ENCODE assay signal across 9 cellular contexts in the genomic region with DNA sequence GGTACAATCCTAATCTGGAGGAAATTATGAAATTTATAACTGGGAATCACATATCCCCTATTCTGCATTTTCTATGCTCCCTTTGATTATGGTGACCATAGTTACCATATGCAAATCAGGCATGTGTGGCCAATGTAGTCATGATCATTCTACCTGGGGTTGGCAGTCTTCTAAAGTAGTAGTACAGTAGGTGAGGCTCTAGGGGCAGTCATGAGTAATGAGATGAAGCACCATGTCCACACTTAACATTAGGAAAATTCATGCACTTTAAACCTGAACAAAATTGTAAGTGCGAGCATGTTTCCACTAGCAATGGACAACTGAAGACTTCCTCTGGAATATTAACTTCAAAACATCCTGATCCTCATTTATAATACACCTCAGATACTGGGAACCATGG.
DNase-seq lines count a peak whose midpoint lies in the region; ATAC-seq and TF ChIP-seq lines count a peak whose summit lies in the region.
"Had no signal": no experiment of that assay in that cellular context is flagged by ENCODE, and none has a peak within 500 bp of the region (broad histone marks: within the 10 kb centered on the region; RNA-seq: fewer than 3 reads in every experiment).

No MANE protein-coding gene starts in this region.

- no peaks in the 10 kb centered on the region for H3K4me1 ChIP-seq in DND-41 (ENCODE audit: insufficient read depth, low read length)

- no peak overlapping the region for H2AFZ ChIP-seq in DND-41 (ENCODE audit: low read depth, low read length)

- H3K36me3 Mint-ChIP-seq in neural crest cell (ENCODE audit: low read depth) = no peaks in the 10 kb centered on the region

- TF ChIP-seq CTCF in DND-41 (IDR thresholded peaks at IDR 0.05; ENCODE audit: borderline replicate concordance, extremely low read depth, low read length, poor library complexity, severe bottlenecking) (peak; percentile 51), neural crest cell (conservative IDR thresholded peaks at IDR 0.05) (peak; percentile 56)

- no peak overlapping the region for H3K9ac ChIP-seq in DND-41 (ENCODE audit: low read depth, low read length)

- H3K27me3 ChIP-seq in DND-41 (ENCODE audit: insufficient read depth, low read length, poor library complexity) = no peaks in the 10 kb centered on the region

- H3K9me3 Mint-ChIP-seq in neural crest cell = peaks cover 2% of the 10 kb centered on the region

- ATAC-seq in DND-41 (ENCODE audit: insufficient read depth, low read depth) (peak; percentile 73), GM19463 (IDR thresholded peaks at IDR 0.05; ENCODE audit: unreplicated experiment) (peak; percentile 95), HG03460 (IDR thresholded peaks at IDR 0.05; ENCODE audit: unreplicated experiment) (peak; percentile 88)

- H3K27ac Mint-ChIP-seq in neural crest cell (ENCODE audit: unreplicated experiment) = no peak overlapping the region

- H3K4me3 ChIP-seq in DND-41 (ENCODE audit: low read depth in 1 of 2, low read length in 2 of 2) = no peak overlapping the region
- H3K4me3 ChIP-seq: SK-N-MC had no signal

- H3K79me2 ChIP-seq in DND-41 (ENCODE audit: insufficient read depth, low read length) = no peaks in the 10 kb centered on the region

- H3K4me1 Mint-ChIP-seq in neural crest cell = no peaks in the 10 kb centered on the region

- H3K9me3 ChIP-seq in DND-41 (ENCODE audit: insufficient read depth, low read length, severe bottlenecking) = no peaks in the 10 kb centered on the region

- H4K20me1 ChIP-seq in DND-41 (ENCODE audit: insufficient read depth, low read length) = no peaks in the 10 kb centered on the region

- no peaks in the 10 kb centered on the region for H3K36me3 ChIP-seq in DND-41 (ENCODE audit: insufficient read depth, low read length)

- no peak overlapping the region for H3K27ac ChIP-seq in DND-41 (ENCODE audit: low read length)
- H3K27ac ChIP-seq: SK-N-MC had no signal

- DNase-seq in DND-41 (no peak), amniotic epithelial cell (ENCODE audit: low read depth) (peak; percentile 19), neural crest cell (ENCODE audit: low read depth, low spot score) (no peak), putamen (ENCODE audit: low spot score) (no peak), NCI-H2227 (lab: John Stamatoyannopoulos, UW; ENCODE audit: unreplicated experiment) (no peak)
- DNase-seq in activated CD8-positive, alpha-beta memory T cell treated with anti-CD3 and anti-CD28 coated beads for 24 hours = no peak

- no peaks in the 10 kb centered on the region for H3K27me3 Mint-ChIP-seq in neural crest cell (ENCODE audit: low read depth)

- H3K4me3 Mint-ChIP-seq in neural crest cell = no peak overlapping the region

- H3K4me2 ChIP-seq in DND-41 (ENCODE audit: insufficient read depth, low read length) = no peak overlapping the region
